22 cellular contexts compared by ENCODE assay signal in the genomic region with DNA sequence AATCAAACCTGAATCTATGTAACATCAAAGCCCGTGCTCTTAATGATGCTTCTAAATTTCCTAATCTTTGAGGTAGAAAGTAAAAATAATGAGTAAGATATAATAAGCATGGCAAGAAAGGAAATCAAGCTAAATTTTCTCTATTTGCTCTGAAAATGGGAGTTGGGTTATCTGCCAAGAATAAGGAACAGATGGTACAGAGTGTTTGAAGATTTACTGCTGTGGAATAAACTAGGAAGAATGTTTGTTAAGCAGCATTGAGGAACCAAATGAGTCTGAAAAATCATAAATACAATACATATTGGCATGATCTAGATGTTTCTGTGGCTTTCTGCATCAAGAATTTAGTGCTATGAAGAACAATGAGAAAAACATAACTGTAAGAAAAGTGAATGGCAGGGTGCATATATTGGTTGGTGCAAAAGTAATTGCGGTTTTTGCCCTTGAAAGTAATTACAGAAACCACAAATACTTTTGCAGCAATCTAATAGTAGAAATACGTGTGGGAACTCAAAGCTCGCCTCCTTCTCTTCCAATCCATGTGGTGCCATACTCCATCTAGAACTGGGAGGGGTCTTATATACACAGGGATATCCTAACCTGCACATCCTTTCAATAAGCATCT.
DNase-seq lines count a peak whose midpoint lies in the region; ATAC-seq, FAIRE-seq and TF ChIP-seq lines count a peak whose summit lies in the region.
"Had no signal": no experiment of that assay in that cellular context is flagged by ENCODE, and none has a peak within 500 bp of the region (broad histone marks: within the 10 kb centered on the region; RNA-seq: fewer than 3 reads in every experiment).

No MANE protein-coding gene starts in this region.

- no peaks in the 10 kb centered on the region for H3K9me3 ChIP-seq in H1 (ENCODE audit: insufficient read depth in 2 of 2, low read depth in 1 of 2, low read length in 1 of 2)
- H3K9me3 ChIP-seq in endodermal cell (ENCODE audit: control insufficient read depth, low read length), result no peaks in the 10 kb centered on the region
- H3K9me3 ChIP-seq: SK-N-SH had no signal

- H4K5ac ChIP-seq in H1 (ENCODE audit: insufficient read length, low read depth, low read length), result no peak overlapping the region

- H3K4me3 ChIP-seq in H1 (ENCODE audit: extremely low read depth in 1 of 4, insufficient read depth in 2 of 4, low read depth in 3 of 4, low read length in 4 of 4) (no peak overlapping the region), endodermal cell (ENCODE audit: low read length) (no peak overlapping the region)

- H2BK20ac ChIP-seq in H1 (ENCODE audit: low read length), result no peak overlapping the region

- no peak for FAIRE-seq in H1 (lab: Jason Lieb, UNC)
- FAIRE-seq: RCC 7860 had no signal

- H3K79me2 ChIP-seq in H1 (ENCODE audit: control insufficient read depth in 1 of 2, insufficient read depth in 2 of 2, low read length in 2 of 2), result no peaks in the 10 kb centered on the region

- POLR2A ChIA-PET in H1 (lab: Charles Lee; ENCODE audit: partially characterized antibody), result no interaction called here

- no peak overlapping the region for H4K91ac ChIP-seq in H1 (replicated peaks; ENCODE audit: insufficient read length, low read length)

- H3K4me1 ChIP-seq in H1 (replicated peaks in 1 of 4; ENCODE audit: control insufficient read depth in 3 of 4, insufficient read depth in 4 of 4, low read length in 3 of 4) (no peaks in the 10 kb centered on the region), endodermal cell (ENCODE audit: control insufficient read depth, insufficient read depth, low read length) (no peaks in the 10 kb centered on the region)

- no peak overlapping the region for H3K4me3 Mint-ChIP-seq in mesothelial cell of epicardium
- no peak overlapping the region for H3K4me3 Mint-ChIP-seq in endodermal cell
- H3K4me3 Mint-ChIP-seq: B cell; CD4-positive, CD25-positive, alpha-beta regulatory T cell; HFFc6 had no signal

- no peaks in the 10 kb centered on the region for H3K79me1 ChIP-seq in H1 (ENCODE audit: low read depth, low read length)

- H3K14ac ChIP-seq in H1 (ENCODE audit: insufficient read length), result no peak overlapping the region

- no peak overlapping the region for H3K23ac ChIP-seq in H1 (ENCODE audit: insufficient read length)

- H3K27ac Mint-ChIP-seq in mesothelial cell of epicardium (peak overlapping the region; percentile 50), endodermal cell (no peak overlapping the region)
- H3K27ac Mint-ChIP-seq: B cell; CD4-positive, CD25-positive, alpha-beta regulatory T cell; HFFc6 had no signal

- no peak overlapping the region for H2BK12ac ChIP-seq in H1 (ENCODE audit: low read depth, low read length)

- no peaks in the 10 kb centered on the region for H3K27me3 ChIP-seq in H1 (replicated peaks in 1 of 4; ENCODE audit: control insufficient read depth in 3 of 4, extremely low read depth in 1 of 4, insufficient read depth in 3 of 4, low read length in 3 of 4)
- no peaks in the 10 kb centered on the region for H3K27me3 ChIP-seq in endodermal cell (ENCODE audit: control insufficient read depth, insufficient read depth, low read length, poor library complexity, severe bottlenecking)

- ATAC-seq in GM19035 (IDR thresholded peaks at IDR 0.05; ENCODE audit: unreplicated experiment), result no peak

- WGBS in H1 (ENCODE audit: extremely low coverage in 1 of 2, insufficient coverage in 1 of 2, insufficient read length in 1 of 2, insufficient replicate concordance in 2 of 2, low coverage in 1 of 2, low lambda C conversion rate in 2 of 2, missing lambda C conversion rate in 1 of 2), 2 experiments, result 89% methylated on average over 4 of the region's 4 CpGs; no CpG with 5 or more reads in 1 of the 2 experiments
- WGBS in endodermal cell (ENCODE audit: insufficient coverage in 1 of 2, insufficient read length in 1 of 2), 2 experiments, result 88 to 98% methylated on average over 3 to 4 of the region's 4 CpGs

- H3K9me3 Mint-ChIP-seq in mesothelial cell of epicardium, result peaks cover 6% of the 10 kb centered on the region
- no peaks in the 10 kb centered on the region for H3K9me3 Mint-ChIP-seq in endodermal cell
- H3K9me3 Mint-ChIP-seq: HFFc6 had no signal

- no peaks in the 10 kb centered on the region for H4K20me1 ChIP-seq in H1 (replicated peaks in 1 of 2; ENCODE audit: control insufficient read depth in 1 of 2, insufficient read depth in 2 of 2, low read length in 2 of 2)

- DNase-seq in EH (ENCODE audit: low read depth) (peak; percentile 35), LHCN-M2 (ENCODE audit: low read depth) (peak; percentile 21), H1 (ENCODE audit: low read depth in 1 of 2, low spot score in 2 of 2) (no peak), mesothelial cell of epicardium (ENCODE audit: low spot score in 2 of 2, unreplicated experiment in 2 of 2) (no peak), endodermal cell (no peak), islet precursor cell (no peak), SHP77 treated with DMSO at 0.1 percent for 48 hours (lab: John Stamatoyannopoulos, UW) (no peak)
- DNase-seq: ACHN; CD4-positive, CD25-positive, alpha-beta regulatory T cell; COR-L47; DMS53; HFFc6; Karpas-422; NCI-H1105; NCI-H2081; NCI-H748 treated with DMSO at 0.1 percent for 48 hours; NK-92 treated with Interleukin-12 subunit alpha and Interleukin-12 subunit beta, amount 100 ng/mL, for 24 hours; Right ventricle myocardium superior; SK-N-SH had no signal

- no peak overlapping the region for H3K4me2 ChIP-seq in H1 (ENCODE audit: insufficient read depth in 1 of 2, low read depth in 2 of 2, low read length in 2 of 2)
- H3K4me2 ChIP-seq: SK-N-SH had no signal

- H3K4me1 Mint-ChIP-seq in mesothelial cell of epicardium (peaks cover 7% of the 10 kb centered on the region), endodermal cell (no peaks in the 10 kb centered on the region)
- H3K4me1 Mint-ChIP-seq: B cell; CD4-positive, CD25-positive, alpha-beta regulatory T cell had no signal

- H2BK15ac ChIP-seq in H1 (ENCODE audit: low read length), result no peak overlapping the region

- no peak for TF ChIP-seq POLR2A in H1 (IDR thresholded peaks at IDR 0.05; ENCODE audit: control extremely low read depth in 1 of 2, low read depth in 2 of 2, low read length in 2 of 2)

- H3K9ac ChIP-seq in H1 (replicated peaks in 1 of 4; ENCODE audit: extremely low read depth in 1 of 4, low read depth in 3 of 4, low read length in 3 of 4) (no peak overlapping the region), endodermal cell (ENCODE audit: extremely low read depth, low read length, poor library complexity, severe bottlenecking) (no peak overlapping the region)
- H3K9ac ChIP-seq: SK-N-SH had no signal

- H3K56ac ChIP-seq in H1 (replicated peaks; ENCODE audit: insufficient read length, low read depth, low read length), result no peak overlapping the region

- 0 out of 2 replicates have a peak overlapping the region, but pooled peaks have one; percentile 52 for H2AFZ ChIP-seq in H1 (ENCODE audit: low read length)

- no peaks in the 10 kb centered on the region for H3K36me3 Mint-ChIP-seq in mesothelial cell of epicardium
- H3K36me3 Mint-ChIP-seq in endodermal cell (ENCODE audit: low read depth), result no peaks in the 10 kb centered on the region
- H3K36me3 Mint-ChIP-seq: CD4-positive, CD25-positive, alpha-beta regulatory T cell had no signal

- H4K8ac ChIP-seq in H1 (ENCODE audit: extremely low read depth, insufficient read depth, low read length), result no peak overlapping the region

- no peaks in the 10 kb centered on the region for H3K27me3 Mint-ChIP-seq in mesothelial cell of epicardium (ENCODE audit: low read depth)
- H3K27me3 Mint-ChIP-seq in endodermal cell (ENCODE audit: insufficient read depth), result no peaks in the 10 kb centered on the region

- no peak overlapping the region for H3K18ac ChIP-seq in H1 (ENCODE audit: extremely low read depth, low read length)

- H3K36me3 ChIP-seq in H1 (ENCODE audit: control insufficient read depth in 2 of 4, insufficient read depth in 4 of 4, low read length in 3 of 4) (no peaks in the 10 kb centered on the region), endodermal cell (ENCODE audit: control insufficient read depth, insufficient read depth, low read length) (no peaks in the 10 kb centered on the region)

- no peak overlapping the region for H2AK5ac ChIP-seq in H1 (ENCODE audit: low read depth, low read length)

- H2BK5ac ChIP-seq in H1 (ENCODE audit: low read depth, low read length), result no peak overlapping the region

- CTCF ChIA-PET in H1 (lab: Charles Lee; ENCODE audit: partially characterized antibody), result no interaction called here

- no peaks in the 10 kb centered on the region for H3K23me2 ChIP-seq in H1 (ENCODE audit: low read depth, low read length)

- no peak overlapping the region for H3K4ac ChIP-seq in H1 (replicated peaks; ENCODE audit: insufficient read length, low read depth, low read length)

- TF ChIP-seq CTCF in H1 (IDR thresholded peaks at IDR 0.05; ENCODE audit: control extremely low read depth in 1 of 3, insufficient read depth in 1 of 3, low read depth in 1 of 3, low read length in 3 of 3) (no peak), mesothelial cell of epicardium (IDR thresholded peaks at IDR 0.05; ENCODE audit: unreplicated experiment) (no peak), endodermal cell (conservative IDR thresholded peaks at IDR 0.05) (no peak)

- H3K27ac ChIP-seq in H1 (ENCODE audit: low read depth, low read length) (no peak overlapping the region), endodermal cell (ENCODE audit: low read depth, low read length) (no peak overlapping the region)

- TF ChIP-seq RAD21 in H1 (IDR thresholded peaks at IDR 0.05 in 1 of 2, conservative IDR thresholded peaks at IDR 0.05 in 1 of 2; ENCODE audit: low read depth in 2 of 2, low read length in 2 of 2), result no peak

- no peak for TF ChIP-seq EP300 in H1 (IDR thresholded peaks at IDR 0.05; ENCODE audit: borderline replicate concordance in 1 of 2, low read depth in 2 of 2, low read length in 2 of 2)

- H2BK120ac ChIP-seq in H1 (replicated peaks; ENCODE audit: low read depth, low read length), result no peak overlapping the region

TF ChIP-seq in H1, 55 proteins besides CTCF, POLR2A, EP300 and RAD21 (continues in another document):
- TF ChIP-seq, protein P1, sequence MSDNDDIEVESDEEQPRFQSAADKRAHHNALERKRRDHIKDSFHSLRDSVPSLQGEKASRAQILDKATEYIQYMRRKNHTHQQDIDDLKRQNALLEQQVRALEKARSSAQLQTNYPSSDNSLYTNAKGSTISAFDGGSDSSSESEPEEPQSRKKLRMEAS (IDR thresholded peaks at IDR 0.05), result no peak
- no peak for TF ChIP-seq BACH1 (IDR thresholded peaks at IDR 0.05; ENCODE audit: low read length)
- no peak for TF ChIP-seq TCF12 (IDR thresholded peaks at IDR 0.05; ENCODE audit: low read depth, low read length)
- no peak for TF ChIP-seq SUZ12 (IDR thresholded peaks at IDR 0.05; ENCODE audit: low read length)
- no peak for TF ChIP-seq CBX5 (IDR thresholded peaks at IDR 0.05; ENCODE audit: low read depth, low read length)
- TF ChIP-seq JUN (IDR thresholded peaks at IDR 0.05; ENCODE audit: low read depth, low read length), result no peak
- TF ChIP-seq BCL11A (IDR thresholded peaks at IDR 0.05; ENCODE audit: low read depth in 2 of 2, low read length in 2 of 2), result no peak
- TF ChIP-seq SP2 (IDR thresholded peaks at IDR 0.05; ENCODE audit: low read length), result no peak
- no peak for TF ChIP-seq MAFK (IDR thresholded peaks at IDR 0.05; ENCODE audit: low read depth, low read length)
- no peak for TF ChIP-seq GTF2F1 (IDR thresholded peaks at IDR 0.05; ENCODE audit: borderline replicate concordance, low read depth, low read length)
- no peak for TF ChIP-seq TEAD4 (IDR thresholded peaks at IDR 0.05; ENCODE audit: low read depth, low read length)

Comparison
In these comparisons a context has a peak if more than half of its experiments do, and no peak if none do; other contexts are left out.
1. DNase-seq: peak in EH (single experiment) and LHCN-M2 (single experiment); none in H1 (0 of 2), mesothelial cell of epicardium (0 of 2), endodermal cell (single experiment), islet precursor cell (single experiment) and SHP77 treated with DMSO at 0.1 percent for 48 hours (single experiment).